In genomic region chr1:206923961-206924548, GRCh38 we compare ENCODE assay signal across 23 cellular contexts. TPM values are rescaled to one million over a fixed set of nuclear protein-coding genes. Genes with fewer than 3 reads are reported as not detected.
DNase-seq lines count a peak whose midpoint lies in the region; ATAC-seq and TF ChIP-seq lines count a peak whose summit lies in the region.
"Had no signal": no experiment of that assay in that cellular context is flagged by ENCODE, and none has a peak within 500 bp of the region (broad histone marks: within the 10 kb centered on the region; RNA-seq: fewer than 3 reads in every experiment).

No MANE protein-coding gene starts in this region.

- H3K27ac ChIP-seq in CD4-positive, alpha-beta T cell (ENCODE audit: low read depth, low read length) = peak overlapping the region; percentile 95
- peak overlapping the region; percentile 81 for H3K27ac ChIP-seq in effector memory CD4-positive, alpha-beta T cell (ENCODE audit: insufficient read depth, low read length, poor library complexity, severe bottlenecking)
- H3K27ac ChIP-seq: epithelial cell of prostate had no signal

- no peaks in the 10 kb centered on the region for H3K9me3 ChIP-seq in CD4-positive, alpha-beta T cell (ENCODE audit: control insufficient read depth, low read length)
- H3K9me3 ChIP-seq in effector memory CD4-positive, alpha-beta T cell (ENCODE audit: control insufficient read depth, low read length) = no peaks in the 10 kb centered on the region
- H3K9me3 ChIP-seq: colonic mucosa had no signal

- no peak for TF ChIP-seq CTCF in CD4-positive, alpha-beta T cell (IDR thresholded peaks at IDR 0.05)

- H3K36me3 Mint-ChIP-seq in CD4-positive, alpha-beta T cell (ENCODE audit: low read depth) = peaks cover 30% of the 10 kb centered on the region
- H3K36me3 Mint-ChIP-seq: WTC11 had no signal

- no peak overlapping the region for H3K27ac Mint-ChIP-seq in CD4-positive, alpha-beta T cell
- H3K27ac Mint-ChIP-seq: stimulated activated naive B cell treated with anti-CD40 and anti-IgM and Interleukin-4, amounts not matched to agents 10 μg/mL and 1 μg/mL and 100 μg/mL, for 72 hours; WTC11 had no signal

- peak; percentile 35 for TF ChIP-seq POLR2A in GM19099 (IDR thresholded peaks at IDR 0.05; ENCODE audit: extremely low read depth, insufficient read length, low read depth)

- POLR2A ChIA-PET in CD4-positive, alpha-beta T cell (lab: Charles Lee) = interaction anchor here (1.5 to 12.9 kb wide), 5 partner anchors 8 to 189 kb away, joined by 7 to 384 read pairs (median 26); partner anchors contain the start of gene IL24

- intact Hi-C loops in CD4-positive, alpha-beta T cell (cut with DNase I, micrococcal nuclease) = loop anchor here (1.0 to 10.0 kb wide), 3 partner anchors 13 to 391 kb away; partner anchors contain the start of gene PFKFB2 (in 1 of the 2)
- intact Hi-C loops in posterior vena cava (cut with DNase I) = no loop called here

- peaks cover 35% of the 10 kb centered on the region for H3K4me1 Mint-ChIP-seq in CD4-positive, alpha-beta T cell (ENCODE audit: low read depth)
- H3K4me1 Mint-ChIP-seq: WTC11 had no signal

- ATAC-seq in CD4-positive, alpha-beta T cell (ENCODE audit: poor library complexity) = no peak
- no peak for ATAC-seq in HG03196 (IDR thresholded peaks at IDR 0.05; ENCODE audit: unreplicated experiment)
- ATAC-seq in GM21786 (IDR thresholded peaks at IDR 0.05; ENCODE audit: unreplicated experiment) = no peak
- ATAC-seq: WTC11 had no signal

- H3K4me3 Mint-ChIP-seq in CD4-positive, alpha-beta T cell = no peak overlapping the region
- H3K4me3 Mint-ChIP-seq: stimulated activated naive B cell treated with anti-CD40 and anti-IgM and Interleukin-4, amounts not matched to agents 10 μg/mL and 1 μg/mL and 100 μg/mL, for 72 hours; WTC11 had no signal

- DNase-seq in CD4-positive, alpha-beta T cell = no peak
- no peak for DNase-seq in effector memory CD4-positive, alpha-beta T cell
- peak; percentile 58 for DNase-seq in posterior vena cava (ENCODE audit: low spot score)
- DNase-seq in activated naive CD4-positive, alpha-beta T cell (lab: John Stamatoyannopoulos, UW) = no peak
- no peak for DNase-seq in activated CD4-positive, CD25-positive, alpha-beta regulatory T cell (lab: John Stamatoyannopoulos, UW)
- DNase-seq: activated effector memory CD4-positive, alpha-beta T cell treated with Interleukin-2 at 50 U/mL for 16 hours; anterior cingulate cortex; colonic mucosa; DMS 273 treated with DMSO at 0.1 percent for 48 hours; NCI-H82 had no signal

- CTCF ChIA-PET in CD4-positive, alpha-beta T cell (lab: Charles Lee) = interaction anchor here (3.3 to 3.8 kb wide), 2 partner anchors 9 to 12 kb away, joined by 13 to 16 read pairs; no protein-coding TSS in a partner anchor

- no peaks in the 10 kb centered on the region for H3K9me3 Mint-ChIP-seq in CD4-positive, alpha-beta T cell
- H3K9me3 Mint-ChIP-seq: stimulated activated naive B cell treated with anti-CD40 and anti-IgM and Interleukin-4, amounts not matched to agents 10 μg/mL and 1 μg/mL and 100 μg/mL, for 72 hours; WTC11 had no signal

- H3K36me3 ChIP-seq in effector memory CD4-positive, alpha-beta T cell (ENCODE audit: control insufficient read depth, insufficient read depth, low read length) = no peaks in the 10 kb centered on the region
- H3K36me3 ChIP-seq: colonic mucosa had no signal

- no peak overlapping the region for H3K4me3 ChIP-seq in effector memory CD4-positive, alpha-beta T cell (ENCODE audit: insufficient read depth, low read depth, low read length, poor library complexity, severe bottlenecking)
- H3K4me3 ChIP-seq: colonic mucosa had no signal

- peaks cover 39% of the 10 kb centered on the region for H3K4me1 ChIP-seq in effector memory CD4-positive, alpha-beta T cell (ENCODE audit: control insufficient read depth, insufficient read depth, low read length, poor library complexity, severe bottlenecking)

- H3K27me3 ChIP-seq in CD4-positive, alpha-beta T cell (ENCODE audit: control insufficient read depth, insufficient read depth, low read length) = no peaks in the 10 kb centered on the region
- no peaks in the 10 kb centered on the region for H3K27me3 ChIP-seq in effector memory CD4-positive, alpha-beta T cell (replicated peaks; ENCODE audit: control insufficient read depth, insufficient read depth, low read length, poor library complexity, severe bottlenecking)
- H3K27me3 ChIP-seq: colonic mucosa had no signal

- H3K27me3 Mint-ChIP-seq in CD4-positive, alpha-beta T cell = no peaks in the 10 kb centered on the region
- H3K27me3 Mint-ChIP-seq: stimulated activated naive B cell treated with anti-CD40 and anti-IgM and Interleukin-4, amounts not matched to agents 10 μg/mL and 1 μg/mL and 100 μg/mL, for 72 hours had no signal

RNA-seq across cellular contexts. Expression of gene FCMR, which starts 2.3 kb away (rescaled TPM):
- 100 to 1,000 TPM; 171 to 186 TPM for total RNA-seq in CD4-positive, alpha-beta T cell
- total RNA-seq in posterior vena cava = 1 to 10 TPM; 1.4 to 3.3 TPM
- total RNA-seq: osteoblast had no signal

RNA-seq across cellular contexts. Expression of gene PIGR, which starts 22.2 kb away (rescaled TPM):
- total RNA-seq in CD4-positive, alpha-beta T cell = not detected
- under 1 TPM; 0.33 to 0.79 TPM for total RNA-seq in posterior vena cava
- total RNA-seq: H4, mononuclear cell, osteoblast had no signal

RNA-seq across cellular contexts. Expression of gene IL24, which starts 26.8 kb away (rescaled TPM):
- total RNA-seq in CD4-positive, alpha-beta T cell = not detected
- total RNA-seq in posterior vena cava = not detected
- total RNA-seq: colonic mucosa, osteoblast, skeletal muscle tissue, urinary bladder, WTC11 had no signal

RNA-seq across cellular contexts. Expression of gene FCAMR, which starts 46.2 kb away (rescaled TPM):
- total RNA-seq in CD4-positive, alpha-beta T cell = not detected
- not detected for total RNA-seq in posterior vena cava
- total RNA-seq: activated CD8-positive, alpha-beta memory T cell treated with anti-CD3 and anti-CD28 coated beads for 36 hours; H4; mononuclear cell; osteoblast; skeletal muscle tissue; urinary bladder; WTC11 had no signal

RNA-seq across cellular contexts. Expression of gene IL20, which starts 58.6 kb away (rescaled TPM):
- total RNA-seq in CD4-positive, alpha-beta T cell = not detected
- total RNA-seq in posterior vena cava = not detected
- total RNA-seq: activated CD8-positive, alpha-beta memory T cell treated with anti-CD3 and anti-CD28 coated beads for 36 hours; colonic mucosa; H4; mononuclear cell; osteoblast; skeletal muscle tissue; T-helper 1 cell treated with Interleukin-12 subunit alpha and Interleukin-12 subunit beta and Interleukin-4 antibody, amounts not matched to agents 30 ng/mL and 1 ng/mL, for 36 hours; urinary bladder; WTC11 had no signal

Comparison
In these comparisons a context has a peak if more than half of its experiments do, and no peak if none do; other contexts are left out.
1. RNA of gene FCMR, which starts 2.3 kb away (total RNA-seq): 171 to 186 TPM in CD4-positive, alpha-beta T cell; 1.4 to 3.3 TPM in posterior vena cava; every median in the first group is over 10 times any median in the second.
2. intact Hi-C loops: an anchor here in CD4-positive, alpha-beta T cell (1.0 to 10.0 kb wide); none called in posterior vena cava.